In genomic region chr19:40443131-40443929, GRCh38 we compare ENCODE assay signal across 8 cellular contexts. TPM values are rescaled to one million over a fixed set of nuclear protein-coding genes. Genes with fewer than 3 reads are reported as not detected.
A peak's percentile ranks its signal among the peaks of the same experiment; 100 is the strongest.
DNase-seq lines count a peak whose midpoint lies in the region; ATAC-seq and TF ChIP-seq lines count a peak whose summit lies in the region.

No MANE protein-coding gene starts in this region.

- no peak for TF ChIP-seq CTCF in SK-N-SH (IDR thresholded peaks at IDR 0.05)
- no peak for TF ChIP-seq CTCF in omental fat pad (IDR thresholded peaks at IDR 0.05)
- no peak for TF ChIP-seq CTCF in testis (IDR thresholded peaks at IDR 0.05)

- H3K9me3 Mint-ChIP-seq in activated naive CD4-positive, alpha-beta T cell treated with anti-CD3 and anti-CD28 coated beads, Interleukin-2, amount 50 U/mL, for 72 hours, result no peaks in the 10 kb centered on the region

- peak in 1 of 2 experiments; percentile 14; a peak in 1 of 4 replicates for TF ChIP-seq EP300 in SK-N-SH (IDR thresholded peaks at IDR 0.05; ENCODE audit: borderline replicate concordance in 1 of 2, low read depth in 1 of 2, low read length in 1 of 2)

- H3K9me3 ChIP-seq in SK-N-SH (no peaks in the 10 kb centered on the region), testis (no peaks in the 10 kb centered on the region)

- H3K4me1 ChIP-seq in SK-N-SH (ENCODE audit: control insufficient read depth in 1 of 2, insufficient read depth in 2 of 2, low read depth in 1 of 2, low read length in 1 of 2) (peaks cover 5 to 8% of the 10 kb centered on the region in 2 experiments; a peak in 2 of 4 replicates), testis (peaks cover 23% of the 10 kb centered on the region)

- peaks cover 12 to 15% of the 10 kb centered on the region in 2 donors for H3K36me3 Mint-ChIP-seq in activated naive CD4-positive, alpha-beta T cell treated with anti-CD3 and anti-CD28 coated beads, Interleukin-2, amount 50 U/mL, for 72 hours

- peak; percentile 23 for TF ChIP-seq POLR2A in testis (IDR thresholded peaks at IDR 0.05)

- H3K27me3 ChIP-seq in SK-N-SH (ENCODE audit: insufficient read depth), result no peaks in the 10 kb centered on the region
- no peaks in the 10 kb centered on the region for H3K27me3 ChIP-seq in testis

- H3K36me3 ChIP-seq in SK-N-SH (replicated peaks in 1 of 2; ENCODE audit: control insufficient read depth in 1 of 2, insufficient read depth in 2 of 2, low read length in 1 of 2) (peaks cover 21 to 26% of the 10 kb centered on the region in 2 experiments), testis (ENCODE audit: low read depth, missing control alignments) (no peaks in the 10 kb centered on the region)

- ATAC-seq in HG02588 (IDR thresholded peaks at IDR 0.05; ENCODE audit: unreplicated experiment) (peak; percentile 62), omental fat pad (ENCODE audit: low FRiP score) (peak; percentile 92)
- peak; percentile 76 to 84 for ATAC-seq in activated naive CD4-positive, alpha-beta T cell treated with anti-CD3 and anti-CD28 coated beads, Interleukin-2, amount 50 U/mL, for 72 hours

- H3K4me3 ChIP-seq in SK-N-SH (ENCODE audit: low read depth in 2 of 2, low read length in 1 of 2) (peak overlapping the region; percentile 88 to 100), testis (peak overlapping the region; percentile 85 to 92)

- peak overlapping the region; percentile 96 for H3K27ac ChIP-seq in SK-N-SH (ENCODE audit: low read depth in 2 of 2, low read length in 1 of 2)
- peak overlapping the region; percentile 92 to 100 for H3K27ac ChIP-seq in testis

- intact Hi-C loops in testis (cut with DNase I; ENCODE audit: low total_unique reads), result no loop called here

- POLR2A ChIA-PET in SK-N-SH (lab: Yijun Ruan, JAX), result interaction anchor here (0.6 to 3.8 kb wide), 7 partner anchors 10 to 135 kb away, joined by 3 to 17 read pairs (median 6); partner anchors contain the start of genes BLVRB and SERTAD1

- peaks cover 32% of the 10 kb centered on the region for H4K20me1 ChIP-seq in SK-N-SH (ENCODE audit: insufficient read depth)

- peak overlapping the region; percentile 86 for H3K4me2 ChIP-seq in SK-N-SH

- peak overlapping the region; percentile 61; the same call in 1 of the 2 replicates for H2AFZ ChIP-seq in SK-N-SH (ENCODE audit: low read depth)

- TF ChIP-seq RAD21 in SK-N-SH (IDR thresholded peaks at IDR 0.05; ENCODE audit: low read length), result no peak; the same call in 1 of the 2 replicates

- H3K9ac ChIP-seq in SK-N-SH, result peak overlapping the region; percentile 99

- peaks cover 44% of the 10 kb centered on the region for H3K79me2 ChIP-seq in SK-N-SH (ENCODE audit: insufficient read depth)

- DNase-seq in GM04504 (ENCODE audit: low read depth) (peak; percentile 99), NCI-H1092 (lab: John Stamatoyannopoulos, UW) (peak; percentile 94), SK-N-SH (peak; percentile 96), glomerular visceral epithelial cell (ENCODE audit: extremely low spot score) (peak; percentile 100), omental fat pad (ENCODE audit: low spot score) (peak; percentile 99), testis (peak; percentile 100)
- peak; percentile 96 to 98 for DNase-seq in activated naive CD4-positive, alpha-beta T cell treated with anti-CD3 and anti-CD28 coated beads, Interleukin-2, amount 50 U/mL, for 72 hours (ENCODE audit: low spot score in 2 of 2)

- WGBS in SK-N-SH (ENCODE audit: low lambda C conversion rate), result 1% methylated on average over 47 of the region's 50 CpGs
- WGBS in testis, 2 donors, result 0 to 1% methylated on average over 29 to 48 of the region's 50 CpGs

- H3K9me2 ChIP-seq in SK-N-SH, result no peaks in the 10 kb centered on the region

- peaks cover 13% of the 10 kb centered on the region for H3F3A ChIP-seq in SK-N-SH (replicated peaks; ENCODE audit: insufficient read depth)

- CTCF ChIA-PET in SK-N-SH (lab: Yijun Ruan, JAX), result interaction anchor here (0.6 to 2.7 kb wide), 8 partner anchors 16 to 235 kb away, joined by 3 to 16 read pairs (median 4); partner anchors contain the start of genes PRX and SERTAD1

- H3K27ac Mint-ChIP-seq in activated naive CD4-positive, alpha-beta T cell treated with anti-CD3 and anti-CD28 coated beads, Interleukin-2, amount 50 U/mL, for 72 hours, result peak overlapping the region; percentile 89 to 98

TF ChIP-seq in SK-N-SH, 30 proteins besides CTCF, POLR2A, EP300 and RAD21 (continues in another document):
- TF ChIP-seq TEAD4 (IDR thresholded peaks at IDR 0.05; ENCODE audit: borderline replicate concordance, insufficient read depth) (no peak), FOSL2 (IDR thresholded peaks at IDR 0.05; ENCODE audit: borderline replicate concordance, low read depth) (no peak), GABPA (IDR thresholded peaks at IDR 0.05; ENCODE audit: low read depth) (peak; percentile 33; the same call in 1 of the 2 replicates), GATA2 (CRISPR knock-in tag; IDR thresholded peaks at IDR 0.05) (no peak), CHD2 (IDR thresholded peaks at IDR 0.05; ENCODE audit: low read length, partially characterized antibody) (peak; percentile 96), MXI1 (IDR thresholded peaks at IDR 0.05; ENCODE audit: low read depth, low read length) (0 out of 2 replicates have a peak, but pooled peaks have one; percentile 40), IRF3 (IDR thresholded peaks at IDR 0.05; ENCODE audit: low read depth, low read length) (no peak), RXRA (IDR thresholded peaks at IDR 0.05; ENCODE audit: borderline replicate concordance, low read depth) (no peak), NRF1 (IDR thresholded peaks at IDR 0.05; ENCODE audit: low read depth, low read length) (peak; percentile 88), TAF1 (IDR thresholded peaks at IDR 0.05; ENCODE audit: borderline replicate concordance, low read depth, low read length) (peak; percentile 67), TCF12 (IDR thresholded peaks at IDR 0.05) (peak; percentile 46; the same call in 1 of the 2 replicates), PBX3 (IDR thresholded peaks at IDR 0.05) (peak; percentile 46), JUND (IDR thresholded peaks at IDR 0.05) (no peak)

RNA-seq across cellular contexts. Expression of gene SERTAD3, which starts 0.8 kb away (rescaled TPM):
- 11.3 and 12.9 TPM in 2 replicates for polyA plus RNA-seq in SK-N-SH (2012; rRNA removed)
- polyA plus RNA-seq in SK-N-SH (2012; cell fraction: cytosol; rRNA removed), result 8.6 and 10.4 TPM in 2 replicates
- 8.0 and 9.5 TPM in 2 replicates for polyA plus RNA-seq in SK-N-SH (2012; cell fraction: nucleus; rRNA removed)
- 10 to 100 TPM; 14.3 to 23.4 TPM for total RNA-seq in activated naive CD4-positive, alpha-beta T cell treated with anti-CD3 and anti-CD28 coated beads, Interleukin-2, amount 50 U/mL, for 72 hours
- 10 to 100 TPM; 18.5 to 37.3 (median 23.7) TPM for total RNA-seq in omental fat pad
- total RNA-seq in testis, result 10 to 100 TPM; 24.3 to 33.9 TPM
- 22.4 TPM for polyA plus RNA-seq in testis (ENCODE audit: insufficient read depth, low read depth, low replicate concordance)

RNA-seq across cellular contexts. Expression of gene SERTAD1, which starts 17.5 kb away (rescaled TPM):
- polyA plus RNA-seq in SK-N-SH (2012; rRNA removed), result 7.1 and 10.4 TPM in 2 replicates
- polyA plus RNA-seq in SK-N-SH (2012; cell fraction: cytosol; rRNA removed), result 6.5 and 7.6 TPM in 2 replicates
- polyA plus RNA-seq in SK-N-SH (2012; cell fraction: nucleus; rRNA removed), result 8.4 and 10.2 TPM in 2 replicates
- 10 to 100 TPM; 13.8 to 17.9 TPM for total RNA-seq in activated naive CD4-positive, alpha-beta T cell treated with anti-CD3 and anti-CD28 coated beads, Interleukin-2, amount 50 U/mL, for 72 hours
- total RNA-seq in omental fat pad, result 10 to 100 TPM; 18.9 to 80.9 (median 37.7) TPM
- total RNA-seq in testis, result 10 to 100 TPM in 1 of 2 donors, 1 to 10 TPM in 1; 8.6 to 10.9 TPM
- polyA plus RNA-seq in testis (ENCODE audit: insufficient read depth, low read depth, low replicate concordance), result 8.3 TPM

RNA-seq across cellular contexts. Expression of gene BLVRB, which starts 22.2 kb away (rescaled TPM):
- 69.7 and 85.9 TPM in 2 replicates for polyA plus RNA-seq in SK-N-SH (2012; rRNA removed)
- 31.1 and 52.7 TPM in 2 replicates for polyA plus RNA-seq in SK-N-SH (2012; cell fraction: cytosol; rRNA removed)
- 44.1 and 51.8 TPM in 2 replicates for polyA plus RNA-seq in SK-N-SH (2012; cell fraction: nucleus; rRNA removed)
- total RNA-seq in activated naive CD4-positive, alpha-beta T cell treated with anti-CD3 and anti-CD28 coated beads, Interleukin-2, amount 50 U/mL, for 72 hours, result 10 to 100 TPM; 39.7 to 52.2 TPM
- 100 to 1,000 TPM; 240 to 419 (median 329) TPM for total RNA-seq in omental fat pad
- 10 to 100 TPM; 25.0 to 43.3 TPM for total RNA-seq in testis
- polyA plus RNA-seq in testis (ENCODE audit: insufficient read depth, low read depth, low replicate concordance), result 36.8 TPM

RNA-seq across cellular contexts. Expression of gene SPTBN4, which starts 23.5 kb away (rescaled TPM):
- polyA plus RNA-seq in SK-N-SH (2012; rRNA removed) (2.8 and 3.1 TPM in 2 replicates), testis (ENCODE audit: insufficient read depth, low read depth, low replicate concordance) (7.2 TPM)
- polyA plus RNA-seq in SK-N-SH (2012; cell fraction: cytosol; rRNA removed), result 1.6 and 3.1 TPM in 2 replicates
- polyA plus RNA-seq in SK-N-SH (2012; cell fraction: nucleus; rRNA removed), result 4.8 and 5.0 TPM in 2 replicates
- total RNA-seq in activated naive CD4-positive, alpha-beta T cell treated with anti-CD3 and anti-CD28 coated beads, Interleukin-2, amount 50 U/mL, for 72 hours, result 1 to 10 TPM; 3.7 to 4.2 TPM
- total RNA-seq in omental fat pad (1 to 10 TPM; 1.4 to 3.2 (median 3.0) TPM), testis (10 to 100 TPM; 18.3 to 27.9 TPM)

RNA-seq across cellular contexts. Expression of gene PRX, which starts 30.2 kb away (rescaled TPM):
- polyA plus RNA-seq in SK-N-SH (2012; rRNA removed) (2.2 TPM in 2 replicates), testis (ENCODE audit: insufficient read depth, low read depth, low replicate concordance) (3.6 TPM)
- 1.0 and 1.5 TPM in 2 replicates for polyA plus RNA-seq in SK-N-SH (2012; cell fraction: cytosol; rRNA removed)
- polyA plus RNA-seq in SK-N-SH (2012; cell fraction: nucleus; rRNA removed), result 2.9 and 4.3 TPM in 2 replicates
- total RNA-seq in activated naive CD4-positive, alpha-beta T cell treated with anti-CD3 and anti-CD28 coated beads, Interleukin-2, amount 50 U/mL, for 72 hours, result 1 to 10 TPM in 1 of 2 donors, under 1 TPM in 1; 0.77 to 1.6 TPM
- total RNA-seq in omental fat pad (1 to 10 TPM; 2.2 to 6.1 (median 4.3) TPM), testis (1 to 10 TPM; 4.9 to 5.1 TPM)

Comparison
In these comparisons a context has a peak if more than half of its experiments do, and no peak if none do; other contexts are left out.
1. Peak in every context shown above with its lines: DNase-seq, ATAC-seq, H3K4me3 ChIP-seq and H3K27ac ChIP-seq.
2. RNA of gene BLVRB, which starts 22.2 kb away (total RNA-seq): 240 to 419 TPM in omental fat pad; 39.7 to 52.2 TPM in activated naive CD4-positive, alpha-beta T cell treated with anti-CD3 and anti-CD28 coated beads, Interleukin-2, amount 50 U/mL, for 72 hours and 25.0 to 43.3 TPM in testis; every median in the first group is over 4 times any median in the second.